7 cellular contexts compared by ENCODE assay signal in genomic region chr4:18366762-18367358, GRCh38.
A peak's percentile ranks its signal among the peaks of the same experiment; 100 is the strongest.
DNase-seq lines count a peak whose midpoint lies in the region; ATAC-seq, FAIRE-seq and TF ChIP-seq lines count a peak whose summit lies in the region.

No MANE protein-coding gene starts in this region.

- in situ Hi-C loops in transverse colon (cut with MboI; ENCODE audit: low pct_ligation_motif_present in 1 of 4, low pct_unique_long_range_greater_than_20kb in 1 of 4, low sequenced_read_pairs in 3 of 4): loop anchor here in 2 of 4 donors (25.0 kb wide), 2 partner anchors 530 to 555 kb away; partner anchors contain the start of genes DCAF16 (in 1 of the 2) and NCAPG (in 1 of the 2)

- no peak for TF ChIP-seq POLR2A in Peyer's patch (IDR thresholded peaks at IDR 0.05)
- no peak for TF ChIP-seq POLR2A in transverse colon (IDR thresholded peaks at IDR 0.05)

- no peaks in the 10 kb centered on the region for H3K9me3 ChIP-seq in Peyer's patch
- H3K9me3 ChIP-seq in transverse colon: no peaks in the 10 kb centered on the region

- peak; percentile 95 for ATAC-seq in GM21390 (IDR thresholded peaks at IDR 0.05; ENCODE audit: unreplicated experiment)

- WGBS in transverse colon (ENCODE audit: low coverage in 1 of 2), 2 donors: 50% methylated on average over 2 of the region's 2 CpGs; no CpG with 5 or more reads in 1 of the 2 donors

- DNase-seq in GM12865 (ENCODE audit: low read depth) (peak; percentile 72), HK-2 (ENCODE audit: unreplicated experiment) (peak; percentile 1), Peyer's patch (no peak), fibroblast of peridontal ligament (ENCODE audit: extremely low read depth) (peak; percentile 18), transverse colon (no peak), urothelium cell line (ENCODE audit: low spot score) (no peak)

- H3K27me3 ChIP-seq in Peyer's patch (no peaks in the 10 kb centered on the region), transverse colon (no peaks in the 10 kb centered on the region)

- no peaks in the 10 kb centered on the region for H3K4me1 ChIP-seq in Peyer's patch
- H3K4me1 ChIP-seq in transverse colon: no peaks in the 10 kb centered on the region

- no peak overlapping the region for H3K4me3 ChIP-seq in GM12865 (ENCODE audit: low read depth, low read length)
- no peak overlapping the region for H3K4me3 ChIP-seq in Peyer's patch
- H3K4me3 ChIP-seq in transverse colon: no peak overlapping the region

- intact Hi-C loops in transverse colon (cut with DNase I; ENCODE audit: low total_unique reads): no loop called here

- FAIRE-seq in urothelium cell line (lab: Jason Lieb, UNC): no peak

- TF ChIP-seq CTCF in GM12865 (IDR thresholded peaks at IDR 0.05; ENCODE audit: insufficient read depth, low read depth, low read length, missing control alignments) (peak; percentile 55), Peyer's patch (IDR thresholded peaks at IDR 0.05) (peak in 4 of 6 experiments; percentile 49 to 90 (median 85)), transverse colon (IDR thresholded peaks at IDR 0.05) (peak; percentile 29 to 75 (median 52))

- H3K27ac ChIP-seq in Peyer's patch (no peak overlapping the region), transverse colon (no peak overlapping the region)

- H3K36me3 ChIP-seq in Peyer's patch (no peaks in the 10 kb centered on the region), transverse colon (no peaks in the 10 kb centered on the region)

- no peak for TF ChIP-seq EP300 in transverse colon (IDR thresholded peaks at IDR 0.05; ENCODE audit: low read depth)

Comparison
In these comparisons a context has a peak if more than half of its experiments do, and no peak if none do; other contexts are left out.
1. DNase-seq: peak in GM12865 (single experiment), HK-2 (single experiment) and fibroblast of peridontal ligament (single experiment); none in Peyer's patch (0 of 3), transverse colon (single experiment) and urothelium cell line (single experiment).
2. Peak in every context shown above with its lines, with median percentiles within 50 percentile points of each other: CTCF ChIP-seq.